10 cellular contexts compared by ENCODE assay signal in the genomic region with DNA sequence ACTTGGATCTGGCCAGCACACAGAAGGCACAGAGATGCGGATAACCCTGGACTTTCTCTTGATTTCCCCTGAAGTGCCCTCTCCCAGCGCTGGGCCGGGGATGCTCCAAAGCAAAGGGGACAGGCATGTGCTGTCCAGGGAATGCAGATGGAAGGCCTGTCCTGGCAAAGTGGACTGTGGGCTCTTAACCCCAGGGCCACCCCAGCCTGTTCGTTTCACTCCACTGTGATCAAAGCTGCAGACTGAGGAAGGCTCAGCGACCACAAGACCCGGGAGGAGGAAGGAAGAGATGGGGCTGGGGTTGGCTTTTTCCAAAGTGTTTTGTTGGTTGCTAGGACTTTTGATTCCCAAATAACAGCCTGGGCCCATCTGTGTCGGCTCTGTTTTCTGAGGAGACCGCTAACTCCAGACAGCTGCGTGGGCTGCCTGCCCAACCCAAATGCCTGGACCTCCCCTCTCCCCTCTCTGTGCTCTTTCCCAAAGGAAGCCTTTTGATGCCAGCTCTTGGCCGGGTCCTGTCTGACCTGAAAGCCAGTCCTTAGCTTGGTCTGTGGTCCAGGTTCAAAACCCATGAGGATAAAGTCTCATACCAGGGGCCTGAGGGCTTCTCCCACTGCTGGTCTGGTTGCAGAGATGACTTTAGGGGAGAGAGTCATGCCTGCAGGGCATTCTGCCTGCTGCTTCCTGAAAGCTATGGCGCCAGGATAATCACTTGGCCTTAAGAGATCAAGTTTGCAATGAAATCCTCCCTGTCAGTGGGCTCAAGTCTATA.
DNase-seq lines count a peak whose midpoint lies in the region; ATAC-seq and TF ChIP-seq lines count a peak whose summit lies in the region.
"Had no signal": no experiment of that assay in that cellular context is flagged by ENCODE, and none has a peak within 500 bp of the region (broad histone marks: within the 10 kb centered on the region; RNA-seq: fewer than 3 reads in every experiment).

No MANE protein-coding gene starts in this region.

- H3K4me1 Mint-ChIP-seq in nephron (peaks cover 64% of the 10 kb centered on the region), endodermal cell (no peaks in the 10 kb centered on the region)
- H3K4me1 Mint-ChIP-seq: activated naive CD8-positive, alpha-beta T cell treated with anti-CD3 and anti-CD28 coated beads, Interleukin-2, amount 10 ng/mL, durations not matched to agents 7 days and 5 days had no signal

- no peak for TF ChIP-seq CTCF in fibroblast of the aortic adventitia (IDR thresholded peaks at IDR 0.05; ENCODE audit: insufficient read depth, low read length)
- no peak for TF ChIP-seq CTCF in nephron (IDR thresholded peaks at IDR 0.05; ENCODE audit: unreplicated experiment in 3 of 3)
- TF ChIP-seq CTCF in endodermal cell (conservative IDR thresholded peaks at IDR 0.05): no peak

- 13 to 17% methylated on average over 11 of the region's 11 CpGs for WGBS in aorta, 2 donors
- 93 to 95% methylated on average over 8 to 11 of the region's 11 CpGs for WGBS in endodermal cell (ENCODE audit: insufficient coverage in 1 of 2, insufficient read length in 1 of 2), 2 experiments

- H3K9me3 Mint-ChIP-seq in nephron (no peaks in the 10 kb centered on the region), endodermal cell (no peaks in the 10 kb centered on the region)
- H3K9me3 Mint-ChIP-seq: activated CD4-positive, alpha-beta memory T cell treated with anti-CD3 and anti-CD28 coated beads for 36 hours; activated naive CD8-positive, alpha-beta T cell treated with anti-CD3 and anti-CD28 coated beads, Interleukin-2, amount 10 ng/mL, durations not matched to agents 7 days and 5 days; natural killer cell treated with Interleukin-12 subunit alpha and Interleukin-12 subunit beta and Interleukin-15 and Interleukin-18, amount 100 ng/mL, for 72 hours had no signal

- H3K4me3 Mint-ChIP-seq in nephron: peak overlapping the region in 1 of 3 experiments; percentile 21
- H3K4me3 Mint-ChIP-seq in endodermal cell: no peak overlapping the region
- H3K4me3 Mint-ChIP-seq: activated CD4-positive, alpha-beta memory T cell treated with anti-CD3 and anti-CD28 coated beads for 36 hours; activated naive CD8-positive, alpha-beta T cell treated with anti-CD3 and anti-CD28 coated beads, Interleukin-2, amount 10 ng/mL, durations not matched to agents 7 days and 5 days; natural killer cell treated with Interleukin-12 subunit alpha and Interleukin-12 subunit beta and Interleukin-15 and Interleukin-18, amount 100 ng/mL, for 72 hours had no signal

- no peak overlapping the region for H3K9ac ChIP-seq in endodermal cell (ENCODE audit: extremely low read depth, low read length, poor library complexity, severe bottlenecking)

- H3K9me3 ChIP-seq in aorta (ENCODE audit: control insufficient read depth, low read length) (no peaks in the 10 kb centered on the region), endodermal cell (ENCODE audit: control insufficient read depth, low read length) (no peaks in the 10 kb centered on the region)

- H3K27me3 Mint-ChIP-seq in nephron (ENCODE audit: low read depth) (peaks cover 14% of the 10 kb centered on the region), endodermal cell (ENCODE audit: insufficient read depth) (no peaks in the 10 kb centered on the region)
- H3K27me3 Mint-ChIP-seq: activated CD4-positive, alpha-beta memory T cell treated with anti-CD3 and anti-CD28 coated beads for 36 hours had no signal

- H3K36me3 ChIP-seq in aorta (ENCODE audit: control insufficient read depth in 1 of 2, insufficient read depth in 2 of 2, low read length in 1 of 2) (peaks cover 0 to 2% of the 10 kb centered on the region in 2 donors), endodermal cell (ENCODE audit: control insufficient read depth, insufficient read depth, low read length) (peaks cover 99% of the 10 kb centered on the region)

- peak overlapping the region; percentile 64 to 70 (median 66) for H3K27ac Mint-ChIP-seq in nephron
- no peak overlapping the region for H3K27ac Mint-ChIP-seq in endodermal cell
- H3K27ac Mint-ChIP-seq: activated CD4-positive, alpha-beta memory T cell treated with anti-CD3 and anti-CD28 coated beads for 36 hours; activated naive CD8-positive, alpha-beta T cell treated with anti-CD3 and anti-CD28 coated beads, Interleukin-2, amount 10 ng/mL, durations not matched to agents 7 days and 5 days; natural killer cell treated with Interleukin-12 subunit alpha and Interleukin-12 subunit beta and Interleukin-15 and Interleukin-18, amount 100 ng/mL, for 72 hours had no signal

- H3K4me1 ChIP-seq in aorta (ENCODE audit: control insufficient read depth in 1 of 2, insufficient read depth in 2 of 2, low read length in 2 of 2) (peaks cover 3 to 4% of the 10 kb centered on the region in 2 donors), endodermal cell (ENCODE audit: control insufficient read depth, insufficient read depth, low read length) (no peaks in the 10 kb centered on the region)

- intact Hi-C loops in aorta (cut with DNase I): loop anchor here in 1 of 2 donors (2.0 kb wide), 1 partner anchor 16 kb away; no protein-coding TSS in a partner anchor

- peak; percentile 2 for ATAC-seq in SK-N-SH treated with all-trans-retinoic acid at 6 μM for 48 hours
- peak; percentile 13 for ATAC-seq in aorta (ENCODE audit: low FRiP score)
- ATAC-seq: natural killer cell treated with Interleukin-12 subunit alpha and Interleukin-12 subunit beta and Interleukin-15 and Interleukin-18, amount 100 ng/mL, for 72 hours had no signal

- peak; percentile 68 for DNase-seq in fibroblast of the aortic adventitia (ENCODE audit: low read depth)
- DNase-seq in aorta: peak in 1 of 2 donors; percentile 71
- no peak for DNase-seq in COR-L47 (lab: John Stamatoyannopoulos, UW)
- no peak for DNase-seq in endodermal cell
- no peak for DNase-seq in GDM1 (lab: John Stamatoyannopoulos, UW)
- DNase-seq: activated CD4-positive, alpha-beta memory T cell treated with anti-CD3 and anti-CD28 coated beads for 36 hours; activated naive CD8-positive, alpha-beta T cell treated with anti-CD3 and anti-CD28 coated beads, Interleukin-2, amount 10 ng/mL, durations not matched to agents 7 days and 5 days had no signal

- H3K4me3 ChIP-seq in fibroblast of the aortic adventitia (ENCODE audit: low read depth, low read length): no peak overlapping the region
- H3K4me3 ChIP-seq in aorta (ENCODE audit: low read length in 2 of 2): no peak overlapping the region
- no peak overlapping the region for H3K4me3 ChIP-seq in endodermal cell (ENCODE audit: low read length)

- H3K36me3 Mint-ChIP-seq in nephron (ENCODE audit: low read depth) (peaks cover 77% of the 10 kb centered on the region), endodermal cell (ENCODE audit: low read depth) (peaks cover 82% of the 10 kb centered on the region)
- H3K36me3 Mint-ChIP-seq: activated CD4-positive, alpha-beta memory T cell treated with anti-CD3 and anti-CD28 coated beads for 36 hours; activated naive CD8-positive, alpha-beta T cell treated with anti-CD3 and anti-CD28 coated beads, Interleukin-2, amount 10 ng/mL, durations not matched to agents 7 days and 5 days; natural killer cell treated with Interleukin-12 subunit alpha and Interleukin-12 subunit beta and Interleukin-15 and Interleukin-18, amount 100 ng/mL, for 72 hours had no signal

- H3K27me3 ChIP-seq in aorta (ENCODE audit: control insufficient read depth in 1 of 2, insufficient read depth in 2 of 2, low read length in 1 of 2) (no peaks in the 10 kb centered on the region), endodermal cell (ENCODE audit: control insufficient read depth, insufficient read depth, low read length, poor library complexity, severe bottlenecking) (no peaks in the 10 kb centered on the region)

- peak overlapping the region in 1 of 2 donors; percentile 60 for H3K27ac ChIP-seq in aorta (ENCODE audit: low read depth in 1 of 2, low read length in 2 of 2)
- H3K27ac ChIP-seq in endodermal cell (ENCODE audit: low read depth, low read length): no peak overlapping the region

TF ChIP-seq in SK-N-SH treated with all-trans-retinoic acid at 6 μM for 48 hours, 23 proteins besides CTCF, POLR2A, EP300 and RAD21 (continues in another document):
- no peak for TF ChIP-seq SNAI2 (CRISPR knock-in tag; IDR thresholded peaks at IDR 0.05)
- TF ChIP-seq OSR1 (CRISPR knock-in tag; IDR thresholded peaks at IDR 0.05): no peak
- no peak for TF ChIP-seq PPARA (CRISPR knock-in tag; IDR thresholded peaks at IDR 0.05; ENCODE audit: borderline replicate concordance)
- TF ChIP-seq BACH2 (CRISPR knock-in tag; IDR thresholded peaks at IDR 0.05; ENCODE audit: borderline replicate concordance): no peak
- TF ChIP-seq, protein P1, sequence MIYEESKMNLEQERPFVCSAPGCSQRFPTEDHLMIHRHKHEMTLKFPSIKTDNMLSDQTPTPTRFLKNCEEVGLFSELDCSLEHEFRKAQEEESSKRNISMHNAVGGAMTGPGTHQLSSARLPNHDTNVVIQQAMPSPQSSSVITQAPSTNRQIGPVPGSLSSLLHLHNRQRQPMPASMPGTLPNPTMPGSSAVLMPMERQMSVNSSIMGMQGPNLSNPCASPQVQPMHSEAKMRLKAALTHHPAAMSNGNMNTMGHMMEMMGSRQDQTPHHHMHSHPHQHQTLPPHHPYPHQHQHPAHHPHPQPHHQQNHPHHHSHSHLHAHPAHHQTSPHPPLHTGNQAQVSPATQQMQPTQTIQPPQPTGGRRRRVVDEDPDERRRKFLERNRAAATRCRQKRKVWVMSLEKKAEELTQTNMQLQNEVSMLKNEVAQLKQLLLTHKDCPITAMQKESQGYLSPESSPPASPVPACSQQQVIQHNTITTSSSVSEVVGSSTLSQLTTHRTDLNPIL (CRISPR knock-in tag; IDR thresholded peaks at IDR 0.05; ENCODE audit: low read depth): no peak
